24 cellular contexts compared by ENCODE assay signal in genomic region chr2:173791502-173791901, GRCh38.
"Had no signal": no experiment of that assay in that cellular context is flagged by ENCODE, and none has a peak within 500 bp of the region (broad histone marks: within the 10 kb centered on the region; RNA-seq: fewer than 3 reads in every experiment).

No MANE protein-coding gene starts in this region.

- H3K9me3 Mint-ChIP-seq: memory B cell; mesothelial cell of epicardium; natural killer cell; stimulated activated memory B cell treated with anti-CD40 and anti-IgM and Interleukin-4, amounts not matched to agents 10 μg/mL and 1 μg/mL and 100 μg/mL, for 72 hours; stimulated activated naive CD8-positive, alpha-beta T cell treated with anti-CD3 and anti-CD28 coated beads, Interleukin-15, Interleukin-2, amounts not matched to agents 100 ng/mL and 50 ng/mL, for 24 hours had no signal

- DNase-seq: effector memory CD4-positive, alpha-beta T cell; esophagus squamous epithelium; foreskin fibroblast; glutamatergic neuron; kidney; left cardiac atrium; left ventricle myocardium inferior; lower lobe of right lung; natural killer cell; spleen; stimulated activated CD4-positive, alpha-beta T cell treated with anti-CD3 and anti-CD28 coated beads, Interleukin-15, amount 100 ng/mL, for 24 hours; stimulated activated CD4-positive, alpha-beta T cell treated with anti-CD3 and anti-CD28 coated beads, Interleukin-1b, Interleukin-23, amount 100 ng/mL, for 48 hours; stimulated activated CD4-positive, alpha-beta T cell treated with anti-CD3 and anti-CD28 coated beads, Interleukin-4, amount 100 ng/mL, for 24 hours; tibial artery; upper lobe of left lung; uterus had no signal

- H3K27ac ChIP-seq: epithelial cell of prostate, esophagus squamous epithelium, gastroesophageal sphincter, left ventricle myocardium inferior, lower lobe of right lung, neutrophil, spleen, tibial artery, upper lobe of left lung, uterus had no signal

- H3K27ac Mint-ChIP-seq: memory B cell; mesothelial cell of epicardium; natural killer cell; stimulated activated memory B cell treated with anti-CD40 and anti-IgM and Interleukin-4, amounts not matched to agents 10 μg/mL and 1 μg/mL and 100 μg/mL, for 72 hours; stimulated activated naive CD8-positive, alpha-beta T cell treated with anti-CD3 and anti-CD28 coated beads, Interleukin-15, Interleukin-2, amounts not matched to agents 100 ng/mL and 50 ng/mL, for 24 hours had no signal

- H3K4me1 Mint-ChIP-seq: natural killer cell had no signal

- H3K4me3 Mint-ChIP-seq: memory B cell; mesothelial cell of epicardium; natural killer cell; stimulated activated memory B cell treated with anti-CD40 and anti-IgM and Interleukin-4, amounts not matched to agents 10 μg/mL and 1 μg/mL and 100 μg/mL, for 72 hours; stimulated activated naive CD8-positive, alpha-beta T cell treated with anti-CD3 and anti-CD28 coated beads, Interleukin-15, Interleukin-2, amounts not matched to agents 100 ng/mL and 50 ng/mL, for 24 hours had no signal

- H3K9me3 ChIP-seq: esophagus squamous epithelium, gastroesophageal sphincter, left ventricle myocardium inferior, lower lobe of right lung, neutrophil, spleen, tibial artery, upper lobe of left lung, uterus had no signal

- H3K4me3 ChIP-seq: esophagus squamous epithelium, gastroesophageal sphincter, left ventricle myocardium inferior, lower lobe of right lung, spleen, tibial artery, upper lobe of left lung, uterus had no signal

- ATAC-seq: gastroesophageal sphincter; left cardiac atrium; lower lobe of right lung; natural killer cell; sciatic nerve; stimulated activated memory B cell treated with anti-CD40 and anti-IgM and Interleukin-4, amounts not matched to agents 10 μg/mL and 1 μg/mL and 100 μg/mL, for 72 hours had no signal

- H3K36me3 ChIP-seq: esophagus squamous epithelium, gastroesophageal sphincter, left ventricle myocardium inferior, lower lobe of right lung, neutrophil, spleen, tibial artery, upper lobe of left lung had no signal

- H3K27me3 ChIP-seq: esophagus squamous epithelium, tibial artery, upper lobe of left lung, uterus had no signal

- H3K36me3 Mint-ChIP-seq: memory B cell; mesothelial cell of epicardium; natural killer cell; stimulated activated memory B cell treated with anti-CD40 and anti-IgM and Interleukin-4, amounts not matched to agents 10 μg/mL and 1 μg/mL and 100 μg/mL, for 72 hours had no signal

- H3K4me1 ChIP-seq: esophagus squamous epithelium, gastroesophageal sphincter, left ventricle myocardium inferior, lower lobe of right lung, tibial artery, uterus had no signal
